Comparison of ENCODE assay signal across 33 cellular contexts in genomic region chr1:224096773-224097172, GRCh38.
"Had no signal": no experiment of that assay in that cellular context is flagged by ENCODE, and none has a peak within 500 bp of the region (broad histone marks: within the 10 kb centered on the region; RNA-seq: fewer than 3 reads in every experiment).

No MANE protein-coding gene starts in this region.

- H3K36me3 ChIP-seq: MG63 had no signal

- H3K27ac ChIP-seq: KMS-11 had no signal

- DNase-seq: Kasumi-1, MG63, MM.1S, MV-4-11, NCI-H1048, NCI-H1092, NCI-H1092 treated with DMSO at 0.1 percent for 48 hours, NCI-H1105, NCI-H1105 treated with DMSO at 0.1 percent for 48 hours, NCI-H1417, NCI-H1417 treated with DMSO at 0.1 percent for 48 hours, NCI-H1436, NCI-H1436 treated with DMSO at 0.1 percent for 48 hours, NCI-H1694, NCI-H1694 treated with DMSO at 0.1 percent for 48 hours, NCI-H187, NCI-H187 treated with DMSO at 0.1 percent for 48 hours, NCI-H1930, NCI-H2029, NCI-H2029 treated with DMSO at 0.1 percent for 48 hours, NCI-H2081, NCI-H2081 treated with DMSO at 0.1 percent for 48 hours, NCI-H2107, NCI-H2171, NCI-H2171 treated with DMSO at 0.1 percent for 48 hours, NCI-H2227 treated with DMSO at 0.1 percent for 48 hours, NCI-H226, NCI-H446, NCI-H446 treated with DMSO at 0.1 percent for 48 hours, NCI-H510A, NCI-H510A treated with DMSO at 0.1 percent for 48 hours, NCI-H524 treated with DMSO at 0.1 percent for 48 hours had no signal

- H3K4me2 ChIP-seq: KMS-11 had no signal

- H3K9ac ChIP-seq: KMS-11 had no signal

- H3K9me3 ChIP-seq: MG63 had no signal

- H3K4me3 ChIP-seq: MG63 had no signal
